ENCODE assay signal across 28 cellular contexts in the genomic region with DNA sequence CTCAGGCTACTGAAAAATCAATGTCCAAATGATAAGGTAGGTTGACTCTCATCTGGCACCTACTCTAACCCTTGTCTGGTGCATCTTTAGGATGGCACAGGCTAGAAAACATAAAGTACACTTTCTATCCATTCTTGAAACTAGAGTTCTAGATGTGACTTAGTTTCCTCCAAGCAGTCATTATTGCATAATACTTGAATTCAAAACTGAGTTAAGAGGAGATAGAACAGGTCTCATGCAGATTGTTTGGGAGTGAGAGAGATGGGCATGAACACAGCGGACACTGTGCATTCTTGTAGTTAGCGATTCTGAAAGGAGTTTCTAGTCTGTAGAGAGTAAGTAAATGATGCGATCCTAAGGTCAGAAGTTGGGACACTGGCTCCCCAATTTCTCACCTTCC.
"Had no signal": no experiment of that assay in that cellular context is flagged by ENCODE, and none has a peak within 500 bp of the region (broad histone marks: within the 10 kb centered on the region; RNA-seq: fewer than 3 reads in every experiment).

No MANE protein-coding gene starts in this region.

- FAIRE-seq: colon, endometrium, endothelial cell of umbilical vein, frontal cortex had no signal

- ATAC-seq: effector memory CD8-positive, alpha-beta T cell; esophagus mucosa; foreskin keratinocyte; gastrocnemius medialis; gastroesophageal sphincter; heart left ventricle; heart right ventricle had no signal

- H3K4me3 ChIP-seq: colonic mucosa, coronary artery, dorsolateral prefrontal cortex, esophagus muscularis mucosa, esophagus squamous epithelium, gastrocnemius medialis, gastroesophageal sphincter, heart left ventricle, heart right ventricle had no signal

- DNase-seq: colonic mucosa; cortex of kidney; dermis blood vessel endothelial cell; dorsolateral prefrontal cortex; effector CD4-positive, alpha-beta T cell; effector CD8-positive, alpha-beta T cell; effector memory CD4-positive, alpha-beta T cell; effector memory CD8-positive, alpha-beta T cell; endodermal cell; erythroblast; esophagus squamous epithelium; foreskin fibroblast; foreskin keratinocyte; foreskin melanocyte; gastrocnemius medialis; glutamatergic neuron; head of caudate nucleus; heart left ventricle; heart right ventricle had no signal

- H3K36me3 ChIP-seq: colonic mucosa, esophagus muscularis mucosa, esophagus squamous epithelium, gastrocnemius medialis, gastroesophageal sphincter, heart left ventricle, heart right ventricle had no signal

- H3K4me1 ChIP-seq: colonic mucosa, esophagus squamous epithelium, foreskin keratinocyte had no signal

- H3K27me3 ChIP-seq: colonic mucosa, dorsolateral prefrontal cortex, esophagus muscularis mucosa, esophagus squamous epithelium, foreskin keratinocyte, gastrocnemius medialis, gastroesophageal sphincter, heart left ventricle, heart right ventricle had no signal

- H3K27ac ChIP-seq: colonic mucosa, coronary artery, dorsolateral prefrontal cortex, epithelial cell of prostate, esophagus muscularis mucosa, esophagus squamous epithelium, foreskin keratinocyte, gastrocnemius medialis, gastroesophageal sphincter, heart right ventricle had no signal

- H3K9me3 ChIP-seq: colonic mucosa, esophagus muscularis mucosa, esophagus squamous epithelium, gastrocnemius medialis, gastroesophageal sphincter, heart left ventricle, heart right ventricle had no signal
